Comparison of ENCODE assay signal across 1 cellular context in genomic region chr22:49944399-49944891, GRCh38.
TF ChIP-seq lines count a peak whose summit lies in the region.

No MANE protein-coding gene starts in this region.

TF ChIP-seq in HepG2, 621 proteins besides CTCF, POLR2A, EP300 and RAD21 (continued from another document):
- TF ChIP-seq ZFY (CRISPR knock-in tag; IDR thresholded peaks at IDR 0.05) (peak; percentile 72), YEATS2 (CRISPR knock-in tag; IDR thresholded peaks at IDR 0.05; ENCODE audit: borderline replicate concordance) (no peak), ZNF451 (CRISPR knock-in tag; IDR thresholded peaks at IDR 0.05) (peak; percentile 55; the same call in 1 of the 2 replicates), ZC3H4 (CRISPR knock-in tag; IDR thresholded peaks at IDR 0.05; ENCODE audit: borderline replicate concordance) (peak; percentile 61; the same call in 1 of the 2 replicates), TOPORS (CRISPR knock-in tag; IDR thresholded peaks at IDR 0.05) (no peak), SIN3A (IDR thresholded peaks at IDR 0.05; ENCODE audit: borderline replicate concordance, low read depth, low read length) (no peak), NCOA2 (CRISPR knock-in tag; IDR thresholded peaks at IDR 0.05) (no peak), YY1 (IDR thresholded peaks at IDR 0.05; ENCODE audit: insufficient read depth, insufficient replicate concordance, low read depth, low read length) (peak; percentile 6), ZFX (CRISPR knock-in tag; IDR thresholded peaks at IDR 0.05; ENCODE audit: low read depth) (peak; percentile 90; the same call in 1 of the 2 replicates), ZNF574 (CRISPR knock-in tag; IDR thresholded peaks at IDR 0.05) (peak; percentile 20; the same call in 1 of the 2 replicates), RARG (CRISPR knock-in tag; IDR thresholded peaks at IDR 0.05; ENCODE audit: low read depth) (no peak)
- TF ChIP-seq, protein P1, sequence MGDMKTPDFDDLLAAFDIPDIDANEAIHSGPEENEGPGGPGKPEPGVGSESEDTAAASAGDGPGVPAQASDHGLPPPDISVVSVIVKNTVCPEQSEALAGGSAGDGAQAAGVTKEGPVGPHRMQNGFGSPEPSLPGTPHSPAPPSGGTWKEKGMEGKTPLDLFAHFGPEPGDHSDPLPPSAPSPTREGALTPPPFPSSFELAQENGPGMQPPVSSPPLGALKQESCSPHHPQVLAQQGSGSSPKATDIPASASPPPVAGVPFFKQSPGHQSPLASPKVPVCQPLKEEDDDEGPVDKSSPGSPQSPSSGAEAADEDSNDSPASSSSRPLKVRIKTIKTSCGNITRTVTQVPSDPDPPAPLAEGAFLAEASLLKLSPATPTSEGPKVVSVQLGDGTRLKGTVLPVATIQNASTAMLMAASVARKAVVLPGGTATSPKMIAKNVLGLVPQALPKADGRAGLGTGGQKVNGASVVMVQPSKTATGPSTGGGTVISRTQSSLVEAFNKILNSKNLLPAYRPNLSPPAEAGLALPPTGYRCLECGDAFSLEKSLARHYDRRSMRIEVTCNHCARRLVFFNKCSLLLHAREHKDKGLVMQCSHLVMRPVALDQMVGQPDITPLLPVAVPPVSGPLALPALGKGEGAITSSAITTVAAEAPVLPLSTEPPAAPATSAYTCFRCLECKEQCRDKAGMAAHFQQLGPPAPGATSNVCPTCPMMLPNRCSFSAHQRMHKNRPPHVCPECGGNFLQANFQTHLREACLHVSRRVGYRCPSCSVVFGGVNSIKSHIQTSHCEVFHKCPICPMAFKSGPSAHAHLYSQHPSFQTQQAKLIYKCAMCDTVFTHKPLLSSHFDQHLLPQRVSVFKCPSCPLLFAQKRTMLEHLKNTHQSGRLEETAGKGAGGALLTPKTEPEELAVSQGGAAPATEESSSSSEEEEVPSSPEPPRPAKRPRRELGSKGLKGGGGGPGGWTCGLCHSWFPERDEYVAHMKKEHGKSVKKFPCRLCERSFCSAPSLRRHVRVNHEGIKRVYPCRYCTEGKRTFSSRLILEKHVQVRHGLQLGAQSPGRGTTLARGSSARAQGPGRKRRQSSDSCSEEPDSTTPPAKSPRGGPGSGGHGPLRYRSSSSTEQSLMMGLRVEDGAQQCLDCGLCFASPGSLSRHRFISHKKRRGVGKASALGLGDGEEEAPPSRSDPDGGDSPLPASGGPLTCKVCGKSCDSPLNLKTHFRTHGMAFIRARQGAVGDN (CRISPR knock-in tag; IDR thresholded peaks at IDR 0.05) = peak; percentile 89
- TF ChIP-seq, protein P2, sequence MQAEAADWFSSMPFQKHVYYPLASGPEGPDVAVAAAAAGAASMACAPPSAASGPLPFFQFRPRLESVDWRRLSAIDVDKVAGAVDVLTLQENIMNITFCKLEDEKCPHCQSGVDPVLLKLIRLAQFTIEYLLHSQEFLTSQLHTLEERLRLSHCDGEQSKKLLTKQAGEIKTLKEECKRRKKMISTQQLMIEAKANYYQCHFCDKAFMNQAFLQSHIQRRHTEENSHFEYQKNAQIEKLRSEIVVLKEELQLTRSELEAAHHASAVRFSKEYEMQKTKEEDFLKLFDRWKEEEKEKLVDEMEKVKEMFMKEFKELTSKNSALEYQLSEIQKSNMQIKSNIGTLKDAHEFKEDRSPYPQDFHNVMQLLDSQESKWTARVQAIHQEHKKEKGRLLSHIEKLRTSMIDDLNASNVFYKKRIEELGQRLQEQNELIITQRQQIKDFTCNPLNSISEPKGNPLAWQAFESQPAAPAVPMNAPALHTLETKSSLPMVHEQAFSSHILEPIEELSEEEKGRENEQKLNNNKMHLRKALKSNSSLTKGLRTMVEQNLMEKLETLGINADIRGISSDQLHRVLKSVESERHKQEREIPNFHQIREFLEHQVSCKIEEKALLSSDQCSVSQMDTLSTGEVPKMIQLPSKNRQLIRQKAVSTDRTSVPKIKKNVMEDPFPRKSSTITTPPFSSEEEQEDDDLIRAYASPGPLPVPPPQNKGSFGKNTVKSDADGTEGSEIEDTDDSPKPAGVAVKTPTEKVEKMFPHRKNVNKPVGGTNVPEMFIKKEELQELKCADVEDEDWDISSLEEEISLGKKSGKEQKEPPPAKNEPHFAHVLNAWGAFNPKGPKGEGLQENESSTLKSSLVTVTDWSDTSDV (CRISPR knock-in tag; IDR thresholded peaks at IDR 0.05) = no peak
- TF ChIP-seq, protein P3, sequence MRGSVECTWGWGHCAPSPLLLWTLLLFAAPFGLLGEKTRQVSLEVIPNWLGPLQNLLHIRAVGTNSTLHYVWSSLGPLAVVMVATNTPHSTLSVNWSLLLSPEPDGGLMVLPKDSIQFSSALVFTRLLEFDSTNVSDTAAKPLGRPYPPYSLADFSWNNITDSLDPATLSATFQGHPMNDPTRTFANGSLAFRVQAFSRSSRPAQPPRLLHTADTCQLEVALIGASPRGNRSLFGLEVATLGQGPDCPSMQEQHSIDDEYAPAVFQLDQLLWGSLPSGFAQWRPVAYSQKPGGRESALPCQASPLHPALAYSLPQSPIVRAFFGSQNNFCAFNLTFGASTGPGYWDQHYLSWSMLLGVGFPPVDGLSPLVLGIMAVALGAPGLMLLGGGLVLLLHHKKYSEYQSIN (CRISPR knock-in tag; IDR thresholded peaks at IDR 0.05; ENCODE audit: borderline replicate concordance) = no peak
